In the genomic region with DNA sequence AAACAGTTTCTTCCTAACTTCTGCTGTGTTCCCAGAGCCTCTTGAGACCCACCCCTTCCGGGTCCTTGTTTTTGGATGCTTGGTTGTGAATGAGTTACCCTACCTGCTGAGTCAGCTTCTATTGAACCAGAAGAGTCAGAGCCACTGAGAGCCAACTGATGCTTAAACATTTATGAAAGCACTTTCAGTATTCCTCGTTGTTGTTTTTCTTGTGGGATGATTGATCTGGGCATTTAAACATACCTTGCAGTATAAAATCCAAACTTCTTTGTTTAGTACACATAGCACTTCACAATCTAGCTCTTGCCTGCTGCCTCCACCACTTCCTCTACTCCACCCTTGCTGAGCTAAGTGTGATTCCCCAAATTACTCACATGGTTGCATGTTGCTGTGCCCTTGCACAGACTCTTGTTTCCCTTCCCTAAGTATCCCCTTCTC, we compare ENCODE assay signal across 8 cellular contexts. TPM values are rescaled to one million over a fixed set of nuclear protein-coding genes. Genes with fewer than 3 reads are reported as not detected.
DNase-seq lines count a peak whose midpoint lies in the region; ATAC-seq and TF ChIP-seq lines count a peak whose summit lies in the region.
"Had no signal": no experiment of that assay in that cellular context is flagged by ENCODE, and none has a peak within 500 bp of the region (broad histone marks: within the 10 kb centered on the region; RNA-seq: fewer than 3 reads in every experiment).

No MANE protein-coding gene starts in this region.

- H3K4me1 Mint-ChIP-seq in activated CD8-positive, alpha-beta T cell treated with anti-CD3 and anti-CD28 coated beads for 36 hours (ENCODE audit: low read depth) = peaks cover 30% of the 10 kb centered on the region

- H2BK5ac ChIP-seq in trophoblast cell (ENCODE audit: low read depth, low read length, poor library complexity) = no peak overlapping the region

- H3K27ac ChIP-seq in trophoblast cell (ENCODE audit: low read depth, low read length) = no peak overlapping the region
- H3K27ac ChIP-seq: KMS-11 had no signal

- H3K23ac ChIP-seq in trophoblast cell (ENCODE audit: low read length) = no peak overlapping the region

- no peak overlapping the region for H3K4me3 Mint-ChIP-seq in activated CD8-positive, alpha-beta T cell treated with anti-CD3 and anti-CD28 coated beads for 36 hours

- H3K9ac ChIP-seq in trophoblast cell (ENCODE audit: low read length) = no peak overlapping the region
- H3K9ac ChIP-seq: KMS-11 had no signal

- no peak overlapping the region for H2AK5ac ChIP-seq in trophoblast cell (ENCODE audit: low read length)

- POLR2A ChIA-PET in activated CD8-positive, alpha-beta T cell treated with anti-CD3 and anti-CD28 coated beads for 36 hours (lab: Charles Lee) = no interaction called here

- peaks cover 37% of the 10 kb centered on the region for H3K27me3 Mint-ChIP-seq in activated CD8-positive, alpha-beta T cell treated with anti-CD3 and anti-CD28 coated beads for 36 hours

- no peak overlapping the region for H2AFZ ChIP-seq in trophoblast cell (ENCODE audit: insufficient read depth, low read length, poor library complexity)

- no peak overlapping the region for H3K14ac ChIP-seq in trophoblast cell (ENCODE audit: low read length)

- no peaks in the 10 kb centered on the region for H3K9me3 ChIP-seq in trophoblast cell (ENCODE audit: insufficient read depth, low read depth, low read length)

- peak; percentile 66 for DNase-seq in activated CD8-positive, alpha-beta T cell treated with anti-CD3 and anti-CD28 coated beads for 36 hours
- no peak for DNase-seq in trophoblast cell
- no peak for DNase-seq in UCSD-AML1 (lab: John Stamatoyannopoulos, UW; ENCODE audit: unreplicated experiment)
- no peak for DNase-seq in head of caudate nucleus
- DNase-seq in AG08396 (ENCODE audit: low spot score) = no peak

- no peak overlapping the region for H2BK120ac ChIP-seq in trophoblast cell (ENCODE audit: insufficient read depth, low read length, poor library complexity)

- ATAC-seq in GM19324 (IDR thresholded peaks at IDR 0.05; ENCODE audit: low FRiP score, unreplicated experiment) (peak; percentile 72), HG02870 (IDR thresholded peaks at IDR 0.05; ENCODE audit: unreplicated experiment) (peak; percentile 89)
- ATAC-seq in activated CD8-positive, alpha-beta T cell treated with anti-CD3 and anti-CD28 coated beads for 36 hours = peak; percentile 96

- H3K9me3 Mint-ChIP-seq in activated CD8-positive, alpha-beta T cell treated with anti-CD3 and anti-CD28 coated beads for 36 hours = no peaks in the 10 kb centered on the region

- H3K18ac ChIP-seq in trophoblast cell (ENCODE audit: low read length) = no peak overlapping the region

- H3K4me3 ChIP-seq in trophoblast cell (ENCODE audit: low read depth, low read length) = no peak overlapping the region

- H4K8ac ChIP-seq in trophoblast cell (ENCODE audit: low read depth, low read length) = no peak overlapping the region

- no peaks in the 10 kb centered on the region for H3K36me3 Mint-ChIP-seq in activated CD8-positive, alpha-beta T cell treated with anti-CD3 and anti-CD28 coated beads for 36 hours (ENCODE audit: low read depth)

- H3K27me3 ChIP-seq in trophoblast cell (ENCODE audit: insufficient read depth, low read length) = no peaks in the 10 kb centered on the region

- intact Hi-C loops in activated CD8-positive, alpha-beta T cell treated with anti-CD3 and anti-CD28 coated beads for 36 hours (cut with micrococcal nuclease) = no loop called here
- intact Hi-C loops in head of caudate nucleus (cut with DNase I) = loop anchor here (10.0 kb wide), 1 partner anchor 131 kb away; the partner anchor contains the start of gene ME3

- WGBS in trophoblast cell (ENCODE audit: extremely low coverage, insufficient coverage, insufficient read length) = no CpG with 5 or more reads among the region's 2 CpGs

- H4K12ac ChIP-seq in trophoblast cell (ENCODE audit: low read depth, low read length) = no peak overlapping the region

- no peak overlapping the region for H4K91ac ChIP-seq in trophoblast cell (ENCODE audit: low read depth, low read length)

- H2BK12ac ChIP-seq in trophoblast cell (ENCODE audit: low read length) = no peak overlapping the region

- peak overlapping the region; percentile 3 for H3K27ac Mint-ChIP-seq in activated CD8-positive, alpha-beta T cell treated with anti-CD3 and anti-CD28 coated beads for 36 hours

- no peak overlapping the region for H3K4me2 ChIP-seq in trophoblast cell (ENCODE audit: low read length)
- H3K4me2 ChIP-seq: KMS-11 had no signal

- H3K36me3 ChIP-seq in trophoblast cell (ENCODE audit: control insufficient read depth in 1 of 2, insufficient read depth in 2 of 2, low read length in 2 of 2) = peaks cover 10 to 19% of the 10 kb centered on the region in 2 experiments

- CTCF ChIA-PET in activated CD8-positive, alpha-beta T cell treated with anti-CD3 and anti-CD28 coated beads for 36 hours (lab: Charles Lee) = interaction anchor here (1.5 kb wide), 2 partner anchors 12 to 198 kb away, joined by 7 read pairs; no protein-coding TSS in a partner anchor

- H3K79me2 ChIP-seq in trophoblast cell (ENCODE audit: control insufficient read depth, insufficient read depth, low read length, poor library complexity) = peaks cover 10% of the 10 kb centered on the region

- peaks cover 15 to 29% of the 10 kb centered on the region in 2 experiments for H3K4me1 ChIP-seq in trophoblast cell (ENCODE audit: control insufficient read depth in 1 of 2, insufficient read depth in 2 of 2, low read length in 2 of 2)

- no peak for TF ChIP-seq CTCF in activated CD8-positive, alpha-beta T cell treated with anti-CD3 and anti-CD28 coated beads for 36 hours (IDR thresholded peaks at IDR 0.05)

- peak overlapping the region; percentile 31 for H3K4ac ChIP-seq in trophoblast cell (ENCODE audit: low read depth, low read length)

- peaks cover 20% of the 10 kb centered on the region for H3K79me1 ChIP-seq in trophoblast cell (ENCODE audit: low read length)

RNA-seq across cellular contexts. Expression of gene PRSS23, which starts 5.5 kb away (rescaled TPM):
- 1 to 10 TPM; 1.4 to 2.3 TPM for total RNA-seq in activated CD8-positive, alpha-beta T cell treated with anti-CD3 and anti-CD28 coated beads for 36 hours
- polyA plus RNA-seq in trophoblast cell (2013) = 180 and 185 TPM in 2 replicates
